ENCODE assay signal across 2 cellular contexts in the genomic region with DNA sequence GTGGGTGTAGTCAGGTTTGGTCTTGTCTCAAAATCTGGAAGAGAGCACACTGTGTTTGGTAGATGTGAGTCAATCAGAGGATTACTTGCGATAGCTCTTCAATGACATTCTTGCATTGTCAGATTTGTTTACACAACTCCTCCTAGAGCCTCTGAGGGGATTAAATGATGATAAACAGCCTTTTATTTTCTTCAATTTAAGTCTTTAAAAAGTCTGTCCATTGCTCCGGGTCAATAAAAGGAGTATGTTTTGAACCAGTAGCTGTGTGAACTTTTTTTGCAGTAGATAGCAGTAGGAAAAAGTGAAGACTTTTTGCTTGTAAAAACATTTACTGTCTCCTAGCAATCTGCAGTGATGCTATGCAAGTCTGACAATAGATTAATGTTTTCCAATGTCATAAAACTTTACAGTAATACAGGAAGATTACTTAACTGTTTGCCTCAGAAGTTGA.
TF ChIP-seq lines count a peak whose summit lies in the region.

No MANE protein-coding gene starts in this region.

TF ChIP-seq in H1, 55 proteins besides CTCF, POLR2A, EP300 and RAD21:
- TF ChIP-seq ZNF274 (IDR thresholded peaks at IDR 0.05; ENCODE audit: borderline replicate concordance, extremely low read depth, low read length) (no peak), TCF12 (IDR thresholded peaks at IDR 0.05; ENCODE audit: low read depth, low read length) (no peak), JUND (IDR thresholded peaks at IDR 0.05; ENCODE audit: low read length) (no peak), SIN3A (conservative IDR thresholded peaks at IDR 0.05 in 1 of 2, IDR thresholded peaks at IDR 0.05 in 1 of 2; ENCODE audit: low read depth in 1 of 2, low read length in 2 of 2) (no peak), TAF7 (optimal IDR thresholded peaks at IDR 0.05; ENCODE audit: borderline replicate concordance, low read depth, low read length) (no peak), CBX8 (IDR thresholded peaks at IDR 0.05; ENCODE audit: borderline replicate concordance, low read depth, low read length) (no peak), SUZ12 (IDR thresholded peaks at IDR 0.05; ENCODE audit: low read length) (no peak), E2F6 (IDR thresholded peaks at IDR 0.05) (no peak), MAFK (IDR thresholded peaks at IDR 0.05; ENCODE audit: low read depth, low read length) (no peak), NANOG (IDR thresholded peaks at IDR 0.05; ENCODE audit: insufficient read depth, low read depth, low read length, poor library complexity, severe bottlenecking) (no peak), SP4 (IDR thresholded peaks at IDR 0.05; ENCODE audit: low read length) (no peak), SP1 (IDR thresholded peaks at IDR 0.05; ENCODE audit: low read depth, low read length) (no peak), HDAC2 (IDR thresholded peaks at IDR 0.05; ENCODE audit: borderline replicate concordance in 1 of 2, low read depth in 2 of 2, low read length in 2 of 2) (no peak), SRF (IDR thresholded peaks at IDR 0.05; ENCODE audit: low read depth, low read length) (no peak), ASH2L (IDR thresholded peaks at IDR 0.05; ENCODE audit: low read length) (no peak), CEBPB (IDR thresholded peaks at IDR 0.05; ENCODE audit: low read depth, low read length) (no peak)
TF ChIP-seq in H1: peak in this region for 0.

TF ChIP-seq in GM12891, 5 proteins besides CTCF, POLR2A, EP300 and RAD21:
- TF ChIP-seq POU2F2 (IDR thresholded peaks at IDR 0.05; ENCODE audit: low read depth, low read length) = no peak
